Comparison of ENCODE assay signal across 17 cellular contexts in genomic region chr15:43325039-43325438, GRCh38. TPM values are rescaled to one million over a fixed set of nuclear protein-coding genes. Genes with fewer than 3 reads are reported as not detected.
DNase-seq lines count a peak whose midpoint lies in the region; ATAC-seq and TF ChIP-seq lines count a peak whose summit lies in the region.
"Had no signal": no experiment of that assay in that cellular context is flagged by ENCODE, and none has a peak within 500 bp of the region (broad histone marks: within the 10 kb centered on the region; RNA-seq: fewer than 3 reads in every experiment).

No MANE protein-coding gene starts in this region.

- H3K4me3 ChIP-seq in osteoblast (ENCODE audit: insufficient read depth, low read length): no peak overlapping the region
- H3K4me3 ChIP-seq: BLaER1, GM23338 had no signal

- peaks cover 11% of the 10 kb centered on the region for H4K20me1 ChIP-seq in osteoblast (ENCODE audit: insufficient read depth, low read length)
- H4K20me1 ChIP-seq: BLaER1 had no signal

- no peaks in the 10 kb centered on the region for H3K9me3 ChIP-seq in osteoblast (ENCODE audit: low read depth, low read length)

- DNase-seq in NOMO-1 treated with DMSO at 0.1 percent for 48 hours (lab: John Stamatoyannopoulos, UW; ENCODE audit: unreplicated experiment): peak; percentile 12
- DNase-seq in NOMO-1 treated with dmso at 0.1 percent for 144 hours (lab: John Stamatoyannopoulos, UW; ENCODE audit: unreplicated experiment): no peak
- peak; percentile 37 for DNase-seq in MV-4-11 (lab: John Stamatoyannopoulos, UW)
- peak; percentile 29 for DNase-seq in OCI-M1 (lab: John Stamatoyannopoulos, UW)
- no peak for DNase-seq in islet precursor cell
- DNase-seq in osteoblast (ENCODE audit: insufficient read length, low spot score, missing footprints): no peak
- DNase-seq: 8988T; CD4-positive, alpha-beta memory T cell; DMS153; DMS79; HCEC 1CT had no signal

- H3K4me2 ChIP-seq in osteoblast (ENCODE audit: insufficient read depth, low read length): no peak overlapping the region
- H3K4me2 ChIP-seq: BLaER1, GM23338 had no signal

- ATAC-seq in GM21737 (IDR thresholded peaks at IDR 0.05; ENCODE audit: unreplicated experiment): no peak
- ATAC-seq: GM23338 had no signal

- no peak for TF ChIP-seq CTCF in osteoblast (IDR thresholded peaks at IDR 0.05; ENCODE audit: extremely low read depth, low read depth, low read length)

- H3K4me1 ChIP-seq in osteoblast (ENCODE audit: insufficient read depth, low read length): peaks cover 14% of the 10 kb centered on the region

- H3K27me3 ChIP-seq in osteoblast (ENCODE audit: insufficient read depth, low read length): peaks cover 9% of the 10 kb centered on the region
- H3K27me3 ChIP-seq: BLaER1 had no signal

- H2AFZ ChIP-seq in osteoblast (ENCODE audit: low read length): no peak overlapping the region
- H2AFZ ChIP-seq: GM23338 had no signal

- peaks cover 17% of the 10 kb centered on the region for H3K79me2 ChIP-seq in osteoblast (ENCODE audit: insufficient read depth, low read length)

- no peak overlapping the region for H3K27ac ChIP-seq in osteoblast (ENCODE audit: low read depth, low read length)
- H3K27ac ChIP-seq: BLaER1, HL-60 had no signal

- H3K36me3 ChIP-seq in osteoblast (ENCODE audit: insufficient read depth, low read length): no peaks in the 10 kb centered on the region

RNA-seq across cellular contexts. Expression of gene LCMT2, which starts 5.3 kb away (rescaled TPM):
- total RNA-seq in osteoblast: 6.9 and 7.7 TPM in 2 replicates

RNA-seq across cellular contexts. Expression of gene TGM7, which starts 23.0 kb away (rescaled TPM):
- total RNA-seq in osteoblast: not detected in 2 replicates
- total RNA-seq: A673; CD4-positive, alpha-beta memory T cell; GM23338; HT1080 had no signal

RNA-seq across cellular contexts. Expression of gene ZSCAN29, which starts 45.8 kb away (rescaled TPM):
- total RNA-seq in osteoblast: 29.5 and 33.7 TPM in 2 replicates

RNA-seq across cellular contexts. Expression of gene TUBGCP4, which starts 45.9 kb away (rescaled TPM):
- total RNA-seq in osteoblast: 8.8 and 10.5 TPM in 2 replicates

RNA-seq across cellular contexts. Expression of gene TGM5, which starts 58.3 kb away (rescaled TPM):
- total RNA-seq in osteoblast: not detected in 2 replicates
- total RNA-seq: A673; CD4-positive, alpha-beta memory T cell; GM23338 had no signal

Comparison
In these comparisons a context has a peak if more than half of its experiments do, and no peak if none do; other contexts are left out.
1. DNase-seq: peak in NOMO-1 treated with DMSO at 0.1 percent for 48 hours (single experiment), MV-4-11 (single experiment) and OCI-M1 (single experiment); none in NOMO-1 treated with dmso at 0.1 percent for 144 hours (single experiment), islet precursor cell (single experiment) and osteoblast (single experiment).